In the genomic region with DNA sequence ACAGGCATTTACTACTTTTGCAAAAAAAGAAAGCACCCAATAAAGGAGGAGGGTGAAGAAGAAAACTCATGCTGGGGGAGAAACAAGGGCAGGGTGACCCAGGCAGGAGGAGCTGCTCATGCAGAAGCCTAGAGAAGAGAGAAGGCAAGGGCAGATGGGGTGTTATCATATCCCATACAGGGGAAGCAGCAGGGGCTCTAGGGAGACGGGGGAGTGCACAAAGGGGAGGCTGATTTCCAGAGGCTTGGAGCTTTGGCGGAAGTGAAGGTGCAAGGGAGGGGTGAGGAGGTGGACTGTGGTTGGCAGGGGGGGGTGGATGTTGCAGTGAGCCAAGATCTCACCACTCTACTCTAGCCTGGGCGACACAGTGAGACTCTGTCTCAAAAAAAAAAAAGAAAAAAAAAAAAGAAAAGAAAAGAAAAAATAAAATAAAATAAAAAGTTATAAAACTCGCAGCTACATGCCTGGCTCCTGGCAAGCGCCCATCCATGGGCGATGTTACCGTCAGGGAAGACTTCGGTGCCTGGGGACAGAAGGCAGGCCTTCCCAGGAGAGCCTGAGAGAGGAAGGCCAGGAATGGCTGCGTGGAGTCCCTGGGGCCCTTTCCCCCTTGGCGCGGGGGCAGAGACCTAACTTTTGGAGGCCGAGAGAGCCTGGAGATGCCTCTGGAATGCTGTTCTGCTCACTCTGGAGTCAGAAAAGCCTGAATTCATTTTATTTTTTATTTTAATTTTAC, we compare ENCODE assay signal across 17 cellular contexts. TPM values are rescaled to one million over a fixed set of nuclear protein-coding genes. Genes with fewer than 3 reads are reported as not detected.
"Had no signal": no experiment of that assay in that cellular context is flagged by ENCODE, and none has a peak within 500 bp of the region (broad histone marks: within the 10 kb centered on the region; RNA-seq: fewer than 3 reads in every experiment).

No MANE protein-coding gene starts in this region.

- H3K27me3 Mint-ChIP-seq: activated CD4-positive, alpha-beta memory T cell treated with anti-CD3 and anti-CD28 coated beads for 36 hours; naive B cell had no signal

- H3K27ac ChIP-seq: psoas muscle, VCaP had no signal

- H3K9me3 Mint-ChIP-seq: activated CD4-positive, alpha-beta memory T cell treated with anti-CD3 and anti-CD28 coated beads for 36 hours; activated naive CD8-positive, alpha-beta T cell treated with anti-CD3 and anti-CD28 coated beads for 36 hours; activated T-cell treated with anti-CD3 and anti-CD28 coated beads, Interleukin-2, amount 50 U/mL, for 4 hours; dendritic cell treated with granulocyte-macrophage colony-stimulating factor and Interleukin-4, amounts not matched to agents 40 ng/mL and 50 ng/mL, for 4 days; effector memory CD8-positive, alpha-beta T cell; naive B cell had no signal

- H3K4me1 Mint-ChIP-seq: activated naive CD8-positive, alpha-beta T cell treated with anti-CD3 and anti-CD28 coated beads for 36 hours had no signal

- H3K9me3 ChIP-seq: psoas muscle had no signal

- ATAC-seq: activated T-cell treated with anti-CD3 and anti-CD28 coated beads, Interleukin-2, amount 50 U/mL, for 4 hours; effector memory CD8-positive, alpha-beta T cell; psoas muscle had no signal

- H3K36me3 Mint-ChIP-seq: activated CD4-positive, alpha-beta memory T cell treated with anti-CD3 and anti-CD28 coated beads for 36 hours; activated naive CD8-positive, alpha-beta T cell treated with anti-CD3 and anti-CD28 coated beads for 36 hours; naive B cell had no signal

- H3K4me3 Mint-ChIP-seq: activated CD4-positive, alpha-beta memory T cell treated with anti-CD3 and anti-CD28 coated beads for 36 hours; activated naive CD8-positive, alpha-beta T cell treated with anti-CD3 and anti-CD28 coated beads for 36 hours; activated T-cell treated with anti-CD3 and anti-CD28 coated beads, Interleukin-2, amount 50 U/mL, for 4 hours; dendritic cell treated with granulocyte-macrophage colony-stimulating factor and Interleukin-4, amounts not matched to agents 40 ng/mL and 50 ng/mL, for 4 days; effector memory CD8-positive, alpha-beta T cell; naive B cell had no signal

- H3K27ac Mint-ChIP-seq: activated CD4-positive, alpha-beta memory T cell treated with anti-CD3 and anti-CD28 coated beads for 36 hours; activated naive CD8-positive, alpha-beta T cell treated with anti-CD3 and anti-CD28 coated beads for 36 hours; dendritic cell treated with granulocyte-macrophage colony-stimulating factor and Interleukin-4, amounts not matched to agents 40 ng/mL and 50 ng/mL, for 4 days; effector memory CD8-positive, alpha-beta T cell had no signal

- DNase-seq: activated CD4-positive, alpha-beta memory T cell treated with anti-CD3 and anti-CD28 coated beads for 36 hours; activated effector memory CD4-positive, alpha-beta T cell treated with anti-CD3 and anti-CD28 coated beads, Interleukin-2, amount 50 U/mL, for 16 hours; activated naive CD8-positive, alpha-beta T cell treated with anti-CD3 and anti-CD28 coated beads for 36 hours; activated T-cell treated with anti-CD3 and anti-CD28 coated beads, Interleukin-2, amount 50 U/mL, for 4 hours; cerebellar nuclear complex; effector memory CD8-positive, alpha-beta T cell; naive B cell; occipital lobe; psoas muscle; stimulated activated CD4-positive, alpha-beta T cell treated with anti-CD3 and anti-CD28 coated beads, Interleukin-12 subunit alpha, Interleukin-12 subunit beta, amount 100 ng/mL, for 4 hours; stimulated activated naive CD4-positive, alpha-beta T cell treated with Interleukin-2 at 50 U/mL for 16 hours; trophoblast cell had no signal

- H3K4me3 ChIP-seq: psoas muscle had no signal

RNA-seq across cellular contexts. Expression of a gene that starts 3.3 kb away (rescaled TPM):
- total RNA-seq: activated CD4-positive, alpha-beta memory T cell treated with anti-CD3 and anti-CD28 coated beads for 36 hours; activated naive CD8-positive, alpha-beta T cell treated with anti-CD3 and anti-CD28 coated beads for 36 hours; epithelial cell of proximal tubule; glomerular endothelial cell; lung microvascular endothelial cell; occipital lobe had no signal

RNA-seq across cellular contexts. Expression of a gene that starts 5.2 kb away (rescaled TPM):
- total RNA-seq: activated CD4-positive, alpha-beta memory T cell treated with anti-CD3 and anti-CD28 coated beads for 36 hours; activated naive CD8-positive, alpha-beta T cell treated with anti-CD3 and anti-CD28 coated beads for 36 hours; activated T-cell treated with anti-CD3 and anti-CD28 coated beads, Interleukin-2, amount 50 U/mL, for 4 hours; epithelial cell of proximal tubule; glomerular endothelial cell; lung microvascular endothelial cell; occipital lobe; psoas muscle had no signal

RNA-seq across cellular contexts. Expression of a gene that starts 14.5 kb away (rescaled TPM):
- total RNA-seq: occipital lobe had no signal

RNA-seq across cellular contexts. Expression of a gene that starts 36.1 kb away (rescaled TPM):
- total RNA-seq: lung microvascular endothelial cell, occipital lobe had no signal
